Comparison of ENCODE assay signal across 1 cellular context in genomic region chr3:49311283-49311682, GRCh38.
TF ChIP-seq lines count a peak whose summit lies in the region.

No MANE protein-coding gene starts in this region.

TF ChIP-seq in GM12878, 131 proteins besides CTCF, POLR2A, EP300 and RAD21 (continues in another document):
- TF ChIP-seq MAX (IDR thresholded peaks at IDR 0.05; ENCODE audit: low read depth, low read length) (no peak), CEBPZ (IDR thresholded peaks at IDR 0.05; ENCODE audit: low read depth, low read length) (no peak), ATF2 (IDR thresholded peaks at IDR 0.05; ENCODE audit: low read length) (peak; percentile 95), NFYA (IDR thresholded peaks at IDR 0.05; ENCODE audit: borderline replicate concordance, low read depth, low read length) (no peak), CBX5 (IDR thresholded peaks at IDR 0.05; ENCODE audit: low read depth) (no peak), NKRF (conservative IDR thresholded peaks at IDR 0.05) (no peak), ZNF687 (IDR thresholded peaks at IDR 0.05) (peak; percentile 24; the same call in 1 of the 2 replicates), HDGF (IDR thresholded peaks at IDR 0.05) (peak; percentile 3; the same call in 1 of the 2 replicates), KLF5 (IDR thresholded peaks at IDR 0.05; ENCODE audit: partially characterized antibody) (no peak), RCOR1 (conservative IDR thresholded peaks at IDR 0.05; ENCODE audit: low read depth, low read length) (no peak), RELB (IDR thresholded peaks at IDR 0.05; ENCODE audit: low read depth) (no peak), FOS (IDR thresholded peaks at IDR 0.05; ENCODE audit: borderline replicate concordance, extremely low read depth, insufficient read length) (no peak), SUPT20H (IDR thresholded peaks at IDR 0.05; ENCODE audit: borderline replicate concordance, control insufficient read depth, low read depth, low read length) (no peak), ZBTB4 (CRISPR knock-in tag; IDR thresholded peaks at IDR 0.05) (no peak), JUNB (IDR thresholded peaks at IDR 0.05) (no peak), MTA2 (IDR thresholded peaks at IDR 0.05; ENCODE audit: low read depth) (no peak), MLLT1 (IDR thresholded peaks at IDR 0.05) (no peak), ATF7 (IDR thresholded peaks at IDR 0.05; ENCODE audit: low read depth) (peak; percentile 15; the same call in 1 of the 2 replicates), CREB1 (IDR thresholded peaks at IDR 0.05; ENCODE audit: low read depth) (no peak), ZBTB11 (CRISPR knock-in tag; IDR thresholded peaks at IDR 0.05) (no peak), SKIL (IDR thresholded peaks at IDR 0.05; ENCODE audit: low read depth, poor library complexity, severe bottlenecking) (no peak), IRF4 (IDR thresholded peaks at IDR 0.05; ENCODE audit: low read depth, low read length) (0 out of 2 replicates have a peak, but pooled peaks have one; percentile 11), EED (IDR thresholded peaks at IDR 0.05; ENCODE audit: low read depth) (peak; percentile 41; the same call in 1 of the 2 replicates), SREBF1 (IDR thresholded peaks at IDR 0.05; ENCODE audit: low read length) (no peak), SUZ12 (IDR thresholded peaks at IDR 0.05; ENCODE audit: unreplicated experiment) (no peak), MEF2B (IDR thresholded peaks at IDR 0.05; ENCODE audit: partially characterized antibody, poor library complexity, severe bottlenecking) (peak; percentile 88)
